Comparison of ENCODE assay signal across 18 cellular contexts in genomic region chr20:43938017-43938655, GRCh38.
"Had no signal": no experiment of that assay in that cellular context is flagged by ENCODE, and none has a peak within 500 bp of the region (broad histone marks: within the 10 kb centered on the region; RNA-seq: fewer than 3 reads in every experiment).

No MANE protein-coding gene starts in this region.

- DNase-seq: activated CD4-positive, alpha-beta T cell treated with anti-CD3 and anti-CD28 coated beads, Interleukin-2, amount 50 U/mL, for 1 hour; activated CD4-positive, CD25-positive, alpha-beta regulatory T cell; activated effector memory CD4-positive, alpha-beta T cell treated with Interleukin-2 at 50 U/mL for 16 hours; activated T-cell treated with anti-CD3 and anti-CD28 coated beads, Interleukin-2, amount 50 U/mL, for 1 hour; amniotic stem cell; body of pancreas; central memory CD4-positive, alpha-beta T cell; erythroblast; head of caudate nucleus; left colon; nucleus accumbens; right cardiac atrium; small intestine; T-helper 17 cell; transverse colon had no signal

- H3K4me3 ChIP-seq: body of pancreas, lung, mucosa of descending colon, transverse colon had no signal

- ATAC-seq: body of pancreas; left colon; mucosa of descending colon; naive thymus-derived CD8-positive, alpha-beta T cell; T-helper 17 cell had no signal

- H3K27me3 ChIP-seq: body of pancreas, transverse colon had no signal

- H3K36me3 ChIP-seq: transverse colon had no signal

- H3K27ac ChIP-seq: body of pancreas, transverse colon had no signal

- H3K9me3 ChIP-seq: body of pancreas, mucosa of descending colon, transverse colon had no signal
